In the genomic region with DNA sequence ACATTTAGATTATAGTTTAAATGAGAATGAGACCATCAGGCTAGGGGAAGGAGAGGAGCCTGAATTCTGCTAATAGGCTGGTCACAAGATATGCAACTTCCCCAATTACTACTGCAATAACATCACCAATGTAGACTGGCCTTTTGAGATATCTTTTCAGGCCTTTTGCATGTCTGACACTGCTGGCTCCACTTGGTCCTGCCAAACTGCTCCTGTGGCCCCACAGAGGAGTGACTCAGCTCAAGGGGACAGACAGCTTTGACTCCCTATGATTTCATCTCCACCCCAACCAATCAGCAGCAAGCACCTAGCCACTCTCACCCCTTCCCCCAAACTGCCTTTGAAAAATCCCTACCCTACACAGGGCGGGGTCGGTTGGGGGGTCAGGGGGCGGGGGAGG, we compare ENCODE assay signal across 2 cellular contexts.
TF ChIP-seq lines count a peak whose summit lies in the region.

No MANE protein-coding gene starts in this region.

TF ChIP-seq in HCT116, 20 proteins besides CTCF, POLR2A, EP300 and RAD21 (continued from another document):
- TF ChIP-seq, protein P1, sequence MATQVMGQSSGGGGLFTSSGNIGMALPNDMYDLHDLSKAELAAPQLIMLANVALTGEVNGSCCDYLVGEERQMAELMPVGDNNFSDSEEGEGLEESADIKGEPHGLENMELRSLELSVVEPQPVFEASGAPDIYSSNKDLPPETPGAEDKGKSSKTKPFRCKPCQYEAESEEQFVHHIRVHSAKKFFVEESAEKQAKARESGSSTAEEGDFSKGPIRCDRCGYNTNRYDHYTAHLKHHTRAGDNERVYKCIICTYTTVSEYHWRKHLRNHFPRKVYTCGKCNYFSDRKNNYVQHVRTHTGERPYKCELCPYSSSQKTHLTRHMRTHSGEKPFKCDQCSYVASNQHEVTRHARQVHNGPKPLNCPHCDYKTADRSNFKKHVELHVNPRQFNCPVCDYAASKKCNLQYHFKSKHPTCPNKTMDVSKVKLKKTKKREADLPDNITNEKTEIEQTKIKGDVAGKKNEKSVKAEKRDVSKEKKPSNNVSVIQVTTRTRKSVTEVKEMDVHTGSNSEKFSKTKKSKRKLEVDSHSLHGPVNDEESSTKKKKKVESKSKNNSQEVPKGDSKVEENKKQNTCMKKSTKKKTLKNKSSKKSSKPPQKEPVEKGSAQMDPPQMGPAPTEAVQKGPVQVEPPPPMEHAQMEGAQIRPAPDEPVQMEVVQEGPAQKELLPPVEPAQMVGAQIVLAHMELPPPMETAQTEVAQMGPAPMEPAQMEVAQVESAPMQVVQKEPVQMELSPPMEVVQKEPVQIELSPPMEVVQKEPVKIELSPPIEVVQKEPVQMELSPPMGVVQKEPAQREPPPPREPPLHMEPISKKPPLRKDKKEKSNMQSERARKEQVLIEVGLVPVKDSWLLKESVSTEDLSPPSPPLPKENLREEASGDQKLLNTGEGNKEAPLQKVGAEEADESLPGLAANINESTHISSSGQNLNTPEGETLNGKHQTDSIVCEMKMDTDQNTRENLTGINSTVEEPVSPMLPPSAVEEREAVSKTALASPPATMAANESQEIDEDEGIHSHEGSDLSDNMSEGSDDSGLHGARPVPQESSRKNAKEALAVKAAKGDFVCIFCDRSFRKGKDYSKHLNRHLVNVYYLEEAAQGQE (IDR thresholded peaks at IDR 0.05; ENCODE audit: low read depth): no peak
- no peak for TF ChIP-seq EZH2 (IDR thresholded peaks at IDR 0.05)
- TF ChIP-seq SP1 (IDR thresholded peaks at IDR 0.05; ENCODE audit: low read depth): no peak

TF ChIP-seq in WTC11, 78 proteins besides CTCF, POLR2A, EP300 and RAD21 (continued from another document):
- TF ChIP-seq FOXJ3 (CRISPR knock-in tag; IDR thresholded peaks at IDR 0.05; ENCODE audit: borderline replicate concordance) (no peak), SMAD4 (CRISPR knock-in tag; IDR thresholded peaks at IDR 0.05) (no peak), CREM (CRISPR knock-in tag; IDR thresholded peaks at IDR 0.05) (no peak), RORB (CRISPR knock-in tag; IDR thresholded peaks at IDR 0.05) (no peak), MXD4 (CRISPR knock-in tag; IDR thresholded peaks at IDR 0.05; ENCODE audit: borderline replicate concordance) (no peak), ZNF512 (CRISPR knock-in tag; IDR thresholded peaks at IDR 0.05; ENCODE audit: borderline replicate concordance) (no peak)
- TF ChIP-seq, protein P2, sequence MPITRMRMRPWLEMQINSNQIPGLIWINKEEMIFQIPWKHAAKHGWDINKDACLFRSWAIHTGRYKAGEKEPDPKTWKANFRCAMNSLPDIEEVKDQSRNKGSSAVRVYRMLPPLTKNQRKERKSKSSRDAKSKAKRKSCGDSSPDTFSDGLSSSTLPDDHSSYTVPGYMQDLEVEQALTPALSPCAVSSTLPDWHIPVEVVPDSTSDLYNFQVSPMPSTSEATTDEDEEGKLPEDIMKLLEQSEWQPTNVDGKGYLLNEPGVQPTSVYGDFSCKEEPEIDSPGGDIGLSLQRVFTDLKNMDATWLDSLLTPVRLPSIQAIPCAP (CRISPR knock-in tag; IDR thresholded peaks at IDR 0.05): no peak
- TF ChIP-seq, protein P3, sequence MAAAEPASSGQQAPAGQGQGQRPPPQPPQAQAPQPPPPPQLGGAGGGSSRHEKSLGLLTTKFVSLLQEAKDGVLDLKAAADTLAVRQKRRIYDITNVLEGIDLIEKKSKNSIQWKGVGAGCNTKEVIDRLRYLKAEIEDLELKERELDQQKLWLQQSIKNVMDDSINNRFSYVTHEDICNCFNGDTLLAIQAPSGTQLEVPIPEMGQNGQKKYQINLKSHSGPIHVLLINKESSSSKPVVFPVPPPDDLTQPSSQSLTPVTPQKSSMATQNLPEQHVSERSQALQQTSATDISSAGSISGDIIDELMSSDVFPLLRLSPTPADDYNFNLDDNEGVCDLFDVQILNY (CRISPR knock-in tag; IDR thresholded peaks at IDR 0.05): no peak
